Comparison of ENCODE assay signal across 10 cellular contexts in the genomic region with DNA sequence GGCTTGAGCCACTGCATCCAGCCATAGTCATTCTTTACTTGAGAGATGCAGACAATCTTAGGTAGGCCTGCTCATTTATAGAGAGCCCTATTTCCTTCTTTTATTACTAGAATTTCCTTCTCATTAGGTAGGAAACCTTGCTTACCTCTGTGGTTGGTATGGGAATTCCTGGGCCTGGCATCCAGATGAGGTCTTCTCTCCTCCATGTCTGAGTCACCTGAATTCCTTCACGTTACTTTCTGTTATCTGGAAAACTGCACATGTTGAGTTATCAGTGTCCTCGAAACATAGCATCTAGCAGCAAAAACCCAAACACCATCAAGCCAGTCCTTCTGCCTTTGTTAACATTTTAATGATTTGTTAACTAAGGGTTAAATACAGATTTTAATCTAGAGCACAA. TPM values are rescaled to one million over a fixed set of nuclear protein-coding genes. Genes with fewer than 3 reads are reported as not detected.
A peak's percentile ranks its signal among the peaks of the same experiment; 100 is the strongest.
DNase-seq lines count a peak whose midpoint lies in the region; ATAC-seq and TF ChIP-seq lines count a peak whose summit lies in the region.
"Had no signal": no experiment of that assay in that cellular context is flagged by ENCODE, and none has a peak within 500 bp of the region (broad histone marks: within the 10 kb centered on the region; RNA-seq: fewer than 3 reads in every experiment).

No MANE protein-coding gene starts in this region.

- H3K9me3 ChIP-seq in left ventricle myocardium inferior (replicated peaks) (peaks cover 3% of the 10 kb centered on the region), right cardiac atrium (ENCODE audit: control insufficient read depth, low read length) (no peaks in the 10 kb centered on the region), upper lobe of right lung (peaks cover 2% of the 10 kb centered on the region)

- peaks cover 56 to 69% of the 10 kb centered on the region in 2 donors for H3K36me3 Mint-ChIP-seq in activated naive CD4-positive, alpha-beta T cell treated with anti-CD3 and anti-CD28 coated beads, Interleukin-2, amount 50 U/mL, for 72 hours

- H3K27ac ChIP-seq in left ventricle myocardium inferior (replicated peaks) (peak overlapping the region; percentile 98), right cardiac atrium (ENCODE audit: low read length) (no peak overlapping the region), upper lobe of right lung (peak overlapping the region; percentile 95)

- H3K9me3 Mint-ChIP-seq in activated naive CD4-positive, alpha-beta T cell treated with anti-CD3 and anti-CD28 coated beads, Interleukin-2, amount 50 U/mL, for 72 hours, result no peaks in the 10 kb centered on the region

- intact Hi-C loops in left ventricle myocardium inferior (cut with micrococcal nuclease) (no loop called here), right cardiac atrium (cut with DNase I) (no loop called here), upper lobe of right lung (cut with DNase I) (no loop called here)

- TF ChIP-seq CTCF in left ventricle myocardium inferior (IDR thresholded peaks at IDR 0.05; ENCODE audit: borderline replicate concordance) (no peak), upper lobe of right lung (IDR thresholded peaks at IDR 0.05) (no peak)

- H3K36me3 ChIP-seq in left ventricle myocardium inferior (peaks cover 61% of the 10 kb centered on the region), upper lobe of right lung (peaks cover 62% of the 10 kb centered on the region)

- peaks cover 84% of the 10 kb centered on the region for H3K4me1 ChIP-seq in left ventricle myocardium inferior
- H3K4me1 ChIP-seq in right cardiac atrium (ENCODE audit: control insufficient read depth, insufficient read depth, low read length), result peaks cover 10% of the 10 kb centered on the region
- peaks cover 51% of the 10 kb centered on the region for H3K4me1 ChIP-seq in upper lobe of right lung

- peak overlapping the region; percentile 85 to 100 for H3K27ac Mint-ChIP-seq in activated naive CD4-positive, alpha-beta T cell treated with anti-CD3 and anti-CD28 coated beads, Interleukin-2, amount 50 U/mL, for 72 hours

- ATAC-seq in right cardiac atrium, result no peak
- ATAC-seq in activated naive CD4-positive, alpha-beta T cell treated with anti-CD3 and anti-CD28 coated beads, Interleukin-2, amount 50 U/mL, for 72 hours, result no peak
- ATAC-seq in upper lobe of right lung, result no peak

- DNase-seq in left ventricle myocardium inferior, result no peak
- no peak for DNase-seq in right cardiac atrium
- no peak for DNase-seq in activated naive CD4-positive, alpha-beta T cell treated with anti-CD3 and anti-CD28 coated beads, Interleukin-2, amount 50 U/mL, for 72 hours (ENCODE audit: low spot score in 2 of 2)
- DNase-seq in kidney tubule cell (ENCODE audit: low spot score), result peak; percentile 93
- no peak for DNase-seq in upper lobe of right lung
- no peak for DNase-seq in dedifferentiated amniotic fluid mesenchymal stem cell (ENCODE audit: extremely low spot score)
- DNase-seq in effector CD8-positive, alpha-beta T cell (lab: John Stamatoyannopoulos, UW), result no peak
- no peak for DNase-seq in MV-4-11 (lab: John Stamatoyannopoulos, UW)
- DNase-seq: mesendoderm had no signal

- H3K27me3 ChIP-seq in left ventricle myocardium inferior (ENCODE audit: low read depth), result no peaks in the 10 kb centered on the region
- H3K27me3 ChIP-seq in right cardiac atrium (ENCODE audit: control insufficient read depth, insufficient read depth), result no peaks in the 10 kb centered on the region
- H3K27me3 ChIP-seq in upper lobe of right lung, result no peaks in the 10 kb centered on the region
- H3K27me3 ChIP-seq: SJSA1 had no signal

- 39% methylated on average over 2 of the region's 2 CpGs for WGBS in right cardiac atrium

- H3K4me3 ChIP-seq in left ventricle myocardium inferior (peak overlapping the region; percentile 84), right cardiac atrium (ENCODE audit: low read length) (no peak overlapping the region), upper lobe of right lung (peak overlapping the region; percentile 89)

RNA-seq across cellular contexts. Expression of gene ZNFX1, which starts 2.2 kb away (rescaled TPM):
- total RNA-seq in left ventricle myocardium inferior, result 22.2 TPM
- 10 to 100 TPM; 21.4 to 25.9 (median 23.2) TPM for total RNA-seq in right cardiac atrium
- 7.9 TPM for polyA plus RNA-seq in right cardiac atrium
- 10 to 100 TPM; 31.2 to 36.6 TPM for total RNA-seq in activated naive CD4-positive, alpha-beta T cell treated with anti-CD3 and anti-CD28 coated beads, Interleukin-2, amount 50 U/mL, for 72 hours
- 54.4 TPM for total RNA-seq in upper lobe of right lung

RNA-seq across cellular contexts. Expression of gene DDX27, which starts 56.4 kb away (rescaled TPM):
- total RNA-seq in left ventricle myocardium inferior, result 14.6 TPM
- 10 to 100 TPM; 13.0 to 17.5 (median 15.4) TPM for total RNA-seq in right cardiac atrium
- polyA plus RNA-seq in right cardiac atrium, result 16.9 TPM
- total RNA-seq in activated naive CD4-positive, alpha-beta T cell treated with anti-CD3 and anti-CD28 coated beads, Interleukin-2, amount 50 U/mL, for 72 hours, result 10 to 100 TPM; 42.1 to 51.9 TPM
- total RNA-seq in upper lobe of right lung, result 25.9 TPM
